23 cellular contexts compared by ENCODE assay signal in genomic region chr3:33889394-33890039, GRCh38.
DNase-seq lines count a peak whose midpoint lies in the region; ATAC-seq, FAIRE-seq and TF ChIP-seq lines count a peak whose summit lies in the region.
"Had no signal": no experiment of that assay in that cellular context is flagged by ENCODE, and none has a peak within 500 bp of the region (broad histone marks: within the 10 kb centered on the region; RNA-seq: fewer than 3 reads in every experiment).

No MANE protein-coding gene starts in this region.

- no peaks in the 10 kb centered on the region for H3K4me1 ChIP-seq in GM23248 (ENCODE audit: insufficient read depth)
- no peaks in the 10 kb centered on the region for H3K4me1 ChIP-seq in Loucy (ENCODE audit: insufficient read depth, low read length, poor library complexity, severe bottlenecking)
- peaks cover 0 to 21% of the 10 kb centered on the region in 2 experiments; a peak in 2 of 5 replicates for H3K4me1 ChIP-seq in K562 (replicated peaks in 1 of 2; ENCODE audit: control insufficient read depth in 2 of 2, insufficient read depth in 2 of 2, low read length in 2 of 2)

- TF ChIP-seq POLR2A in K562 (conservative IDR thresholded peaks at IDR 0.05), result no peak

- POLR2A ChIA-PET in K562 (lab: Yijun Ruan, JAX), result interaction anchor here (0.9 to 1.3 kb wide), 2 partner anchors 16 to 23 kb away, joined by 3 read pairs; no protein-coding TSS in a partner anchor

- H3K9me2 ChIP-seq in GM23248 (ENCODE audit: insufficient read depth) (no peaks in the 10 kb centered on the region), Loucy (replicated peaks; ENCODE audit: low read depth, low read length) (no peaks in the 10 kb centered on the region)

- in situ Hi-C loops in GM23248 (cut with MboI), result no loop called here
- in situ Hi-C loops in K562 (cut with MboI), result loop anchor here (25.0 kb wide), 1 partner anchor 373 kb away; no protein-coding TSS in a partner anchor

- H3K27ac ChIP-seq in GM23248 (no peak overlapping the region), K562 (ENCODE audit: extremely low read depth, low read depth, low read length) (no peak overlapping the region)
- H3K27ac ChIP-seq: BLaER1 treated with 17β-estradiol and CSF1 and Interleukin-3, amounts not matched to agents 10 nM and 100 nM; HL-60; PC-9; RWPE1 had no signal

- intact Hi-C loops in K562 (cut with micrococcal nuclease), result no loop called here

- DNase-seq in GM23248, result no peak
- DNase-seq in K562 (ENCODE audit: extremely low read depth in 1 of 4, low spot score in 3 of 4), result peak; percentile 55 to 79 (median 78)
- peak; percentile 43 for DNase-seq in iris pigment epithelial cell (ENCODE audit: low read depth)
- no peak for DNase-seq in amniotic stem cell (lab: John Stamatoyannopoulos, UW)
- no peak for DNase-seq in COR-L47 (lab: John Stamatoyannopoulos, UW)
- DNase-seq: CD8-positive, alpha-beta T cell; DMS53; EL; HFFc6; MV-4-11; NCI-H1694 treated with DMSO at 0.1 percent for 48 hours; NCI-H2227 treated with DMSO at 0.1 percent for 48 hours; NCI-H524; NCI-H82; PC-9; SIG-M5 had no signal

- ATAC-seq in K562 (peak; percentile 90), GM21367 (IDR thresholded peaks at IDR 0.05; ENCODE audit: unreplicated experiment) (no peak)
- ATAC-seq: CD8-positive, alpha-beta T cell; GM12878 had no signal

- CTCF ChIA-PET in K562 (lab: Yijun Ruan, JAX; ENCODE audit: low intra/inter-chr PET ratio), result no interaction called here

- H3K4me2 ChIP-seq in GM23248 (ENCODE audit: unreplicated experiment), result no peak overlapping the region
- H3K4me2 ChIP-seq in Loucy (ENCODE audit: low read depth, low read length, poor library complexity, severe bottlenecking), result no peak overlapping the region
- no peak overlapping the region; the same call in 1 of the 2 replicates for H3K4me2 ChIP-seq in K562 (ENCODE audit: insufficient read depth, low read length)
- H3K4me2 ChIP-seq: BLaER1 treated with 17β-estradiol and CSF1 and Interleukin-3, amounts not matched to agents 10 nM and 100 nM; PC-9 had no signal

- H3K9me3 ChIP-seq in GM23248 (ENCODE audit: low read depth) (no peaks in the 10 kb centered on the region), Loucy (ENCODE audit: insufficient read depth, low read depth, low read length) (no peaks in the 10 kb centered on the region), K562 (replicated peaks; ENCODE audit: control insufficient read depth, insufficient read depth, low read depth, low read length) (no peaks in the 10 kb centered on the region)
- H3K9me3 ChIP-seq: BLaER1 treated with 17β-estradiol and CSF1 and Interleukin-3, amounts not matched to agents 10 nM and 100 nM had no signal

- WGBS in GM23248 (ENCODE audit: low coverage in 1 of 2, low lambda C conversion rate in 2 of 2, missing lambda C conversion rate in 2 of 2), 2 experiments, result 43 to 53% methylated on average over 3 of the region's 3 CpGs
- 54% methylated on average over 3 of the region's 3 CpGs for WGBS in K562 (ENCODE audit: insufficient coverage, low coverage, missing lambda C conversion rate)

- H4K20me1 ChIP-seq in GM23248 (ENCODE audit: insufficient read depth), result no peaks in the 10 kb centered on the region
- no peaks in the 10 kb centered on the region for H4K20me1 ChIP-seq in Loucy (ENCODE audit: insufficient read depth, low read length, poor library complexity, severe bottlenecking)
- H4K20me1 ChIP-seq in K562 (replicated peaks; ENCODE audit: control insufficient read depth, insufficient read depth, low read length), result no peaks in the 10 kb centered on the region
- H4K20me1 ChIP-seq: BLaER1 treated with 17β-estradiol and CSF1 and Interleukin-3, amounts not matched to agents 10 nM and 100 nM had no signal

- TF ChIP-seq EP300 in K562 (IDR thresholded peaks at IDR 0.05; ENCODE audit: low read length), result no peak

- H3F3A ChIP-seq in GM23248 (ENCODE audit: insufficient read depth), result no peaks in the 10 kb centered on the region
- no peaks in the 10 kb centered on the region for H3F3A ChIP-seq in Loucy (ENCODE audit: low read depth)

- H3K36me3 ChIP-seq in GM23248 (ENCODE audit: low read depth) (no peaks in the 10 kb centered on the region), Loucy (ENCODE audit: insufficient read depth, low read length) (no peaks in the 10 kb centered on the region), K562 (ENCODE audit: control insufficient read depth, insufficient read depth, low read length) (no peaks in the 10 kb centered on the region)
- H3K36me3 ChIP-seq: BLaER1 treated with 17β-estradiol and CSF1 and Interleukin-3, amounts not matched to agents 10 nM and 100 nM had no signal

- H3K27me3 ChIP-seq in GM23248 (replicated peaks; ENCODE audit: insufficient read depth) (peaks cover 7% of the 10 kb centered on the region; the same call in 1 of the 2 replicates), Loucy (ENCODE audit: insufficient read depth, low read length, poor library complexity, severe bottlenecking) (no peaks in the 10 kb centered on the region), K562 (ENCODE audit: control insufficient read depth in 2 of 2, insufficient read depth in 2 of 2, low read length in 2 of 2) (no peaks in the 10 kb centered on the region)
- H3K27me3 ChIP-seq: BLaER1 treated with 17β-estradiol and CSF1 and Interleukin-3, amounts not matched to agents 10 nM and 100 nM had no signal

- no peak for TF ChIP-seq RAD21 in K562 (CRISPR knock-in tag; conservative IDR thresholded peaks at IDR 0.05 in 1 of 2, IDR thresholded peaks at IDR 0.05 in 1 of 2)

- peak overlapping the region; percentile 29; the same call in 1 of the 2 replicates for H2AFZ ChIP-seq in GM23248
- peak overlapping the region; percentile 65 for H2AFZ ChIP-seq in Loucy (ENCODE audit: low read length)
- H2AFZ ChIP-seq in K562 (ENCODE audit: low read depth, low read length), result peak overlapping the region; percentile 87
- H2AFZ ChIP-seq: PC-9 had no signal

- no TSS peak for BruUV-seq in K562 (replicated peaks; lab: Mats Ljungman, UMichigan)

- FAIRE-seq in K562 (lab: Jason Lieb, UNC), result peak; percentile 79
- FAIRE-seq: GM12878, H54 had no signal

- no peaks in the 10 kb centered on the region for H3K79me2 ChIP-seq in GM23248 (ENCODE audit: insufficient read depth)
- H3K79me2 ChIP-seq in Loucy (ENCODE audit: insufficient read depth, low read length), result no peaks in the 10 kb centered on the region
- H3K79me2 ChIP-seq in K562 (ENCODE audit: control insufficient read depth, insufficient read depth, low read length), result no peaks in the 10 kb centered on the region

- no peaks in the 10 kb centered on the region for H3K9me1 ChIP-seq in K562 (ENCODE audit: control insufficient read depth, insufficient read depth, low read length)

- H3K9ac ChIP-seq in GM23248, result no peak overlapping the region
- no peak overlapping the region for H3K9ac ChIP-seq in Loucy (ENCODE audit: low read depth, low read length, poor library complexity, severe bottlenecking)
- no peak overlapping the region for H3K9ac ChIP-seq in K562 (ENCODE audit: insufficient read depth in 1 of 2, low read depth in 2 of 2, low read length in 2 of 2)
- H3K9ac ChIP-seq: BLaER1 treated with 17β-estradiol and CSF1 and Interleukin-3, amounts not matched to agents 10 nM and 100 nM had no signal

- no peak overlapping the region for H3K4me3 ChIP-seq in GM23248
- H3K4me3 ChIP-seq in Loucy (ENCODE audit: low read length, poor library complexity, severe bottlenecking), result no peak overlapping the region
- no peak overlapping the region for H3K4me3 ChIP-seq in K562
- H3K4me3 ChIP-seq: BLaER1 treated with 17β-estradiol and CSF1 and Interleukin-3, amounts not matched to agents 10 nM and 100 nM; GM12878; PC-9 had no signal

- TF ChIP-seq CTCF in Loucy (conservative IDR thresholded peaks at IDR 0.05; ENCODE audit: low read length) (no peak), K562 (IDR thresholded peaks at IDR 0.05 in 2 of 3, conservative IDR thresholded peaks at IDR 0.05 in 1 of 3; ENCODE audit: insufficient read depth in 2 of 3, low read depth in 1 of 3, low read length in 3 of 3) (no peak)

TF ChIP-seq in K562, 482 proteins besides CTCF, POLR2A, EP300 and RAD21 (continues in another document):
- peak; percentile 93 for TF ChIP-seq RAD51 (IDR thresholded peaks at IDR 0.05; ENCODE audit: borderline replicate concordance, low read depth)
- TF ChIP-seq HNRNPUL1 (IDR thresholded peaks at IDR 0.05; ENCODE audit: low read length), result no peak
- peak; percentile 53; the same call in 1 of the 2 replicates for TF ChIP-seq ATF3 (IDR thresholded peaks at IDR 0.05)
- TF ChIP-seq ATF3 (CRISPR knock-in tag; conservative IDR thresholded peaks at IDR 0.05), result no peak
- peak; percentile 43; the same call in 1 of the 2 replicates for TF ChIP-seq KLF6 (CRISPR knock-in tag; IDR thresholded peaks at IDR 0.05; ENCODE audit: borderline replicate concordance)
- TF ChIP-seq ZNF311 (CRISPR knock-in tag; IDR thresholded peaks at IDR 0.05), result no peak
- no peak for TF ChIP-seq ILK (tag; IDR thresholded peaks at IDR 0.05; ENCODE audit: borderline replicate concordance, low read depth)
- TF ChIP-seq ZKSCAN1 (IDR thresholded peaks at IDR 0.05; ENCODE audit: low read depth, low read length), result no peak
- peak; percentile 92 for TF ChIP-seq MAFG (tag; conservative IDR thresholded peaks at IDR 0.05)
- no peak for TF ChIP-seq TBP (optimal IDR thresholded peaks at IDR 0.05; ENCODE audit: low read depth, low read length)
- no peak for TF ChIP-seq ZNF232 (CRISPR knock-in tag; IDR thresholded peaks at IDR 0.05)
- no peak for TF ChIP-seq ESRRB (CRISPR knock-in tag; IDR thresholded peaks at IDR 0.05; ENCODE audit: borderline replicate concordance)
- no peak for TF ChIP-seq HINFP (tag; conservative IDR thresholded peaks at IDR 0.05; ENCODE audit: low read depth)
- TF ChIP-seq ERF (CRISPR knock-in tag; IDR thresholded peaks at IDR 0.05), result 0 out of 2 replicates have a peak, but pooled peaks have one; percentile 40

Comparison
In these comparisons a context has a peak if more than half of its experiments do, and no peak if none do; other contexts are left out.
1. DNase-seq: peak in K562 (4 of 4) and iris pigment epithelial cell (single experiment); none in GM23248 (single experiment), amniotic stem cell (single experiment) and COR-L47 (single experiment).
2. H2AFZ ChIP-seq: peak in every context shown above with its lines; median percentile 87 in K562; 65 in Loucy; 29 in GM23248.